11 cellular contexts compared by ENCODE assay signal in genomic region chr2:20618886-20619521, GRCh38. TPM values are rescaled to one million over a fixed set of nuclear protein-coding genes. Genes with fewer than 3 reads are reported as not detected.
A peak's percentile ranks its signal among the peaks of the same experiment; 100 is the strongest.
DNase-seq lines count a peak whose midpoint lies in the region; ATAC-seq and TF ChIP-seq lines count a peak whose summit lies in the region.
"Had no signal": no experiment of that assay in that cellular context is flagged by ENCODE, and none has a peak within 500 bp of the region (broad histone marks: within the 10 kb centered on the region; RNA-seq: fewer than 3 reads in every experiment).

No MANE protein-coding gene starts in this region.

- H3K9me3 ChIP-seq in SJSA1 (replicated peaks) (no peaks in the 10 kb centered on the region), gastroesophageal sphincter (no peaks in the 10 kb centered on the region), thoracic aorta (no peaks in the 10 kb centered on the region)
- H3K9me3 ChIP-seq: Caco-2 had no signal

- H3K36me3 Mint-ChIP-seq in nephron (ENCODE audit: low read depth) = peaks cover 11% of the 10 kb centered on the region

- TF ChIP-seq EP300 in gastroesophageal sphincter (IDR thresholded peaks at IDR 0.05) = no peak

- H3K4me1 ChIP-seq in SJSA1 (replicated peaks) (peaks cover 42% of the 10 kb centered on the region), gastroesophageal sphincter (peaks cover 20 to 99% (median 64%) of the 10 kb centered on the region in 3 donors), thoracic aorta (ENCODE audit: control insufficient read depth in 1 of 2, low read depth in 2 of 2) (peaks cover 37 to 73% of the 10 kb centered on the region in 2 donors)
- H3K4me1 ChIP-seq: Caco-2 had no signal

- ATAC-seq in gastroesophageal sphincter = no peak
- no peak for ATAC-seq in thoracic aorta (ENCODE audit: insufficient number of reproducible peaks, low FRiP score, low read depth)
- no peak for ATAC-seq in GM19023 (IDR thresholded peaks at IDR 0.05; ENCODE audit: unreplicated experiment)
- no peak for ATAC-seq in GM21515 (IDR thresholded peaks at IDR 0.05; ENCODE audit: unreplicated experiment)

- WGBS in gastroesophageal sphincter (ENCODE audit: low coverage in 1 of 2), 2 donors = 77 to 80% methylated on average over 1 to 7 of the region's 15 CpGs

- no peak overlapping the region for H3K4me3 Mint-ChIP-seq in nephron
- H3K4me3 Mint-ChIP-seq: T-helper 2 cell treated with Interferon-gamma antibody and Interleukin-4, amounts not matched to agents 5 μg/mL and 100 μg/mL, for 36 hours had no signal

- DNase-seq in SJSA1 (ENCODE audit: low read depth in 1 of 2, low spot score in 2 of 2) = no peak
- DNase-seq in thoracic aorta (ENCODE audit: low spot score) = no peak
- no peak for DNase-seq in DMS114 treated with DMSO at 0.1 percent for 48 hours (lab: John Stamatoyannopoulos, UW; ENCODE audit: unreplicated experiment)
- no peak for DNase-seq in NCI-H2227 (lab: John Stamatoyannopoulos, UW; ENCODE audit: unreplicated experiment)
- DNase-seq: small intestine had no signal

- TF ChIP-seq POLR2A in gastroesophageal sphincter (IDR thresholded peaks at IDR 0.05) = no peak

- no peak overlapping the region for H3K4me3 ChIP-seq in SJSA1
- H3K4me3 ChIP-seq in gastroesophageal sphincter = peak overlapping the region in 1 of 2 donors; percentile 1
- H3K4me3 ChIP-seq in thoracic aorta = peak overlapping the region; percentile 34

- H3K4me1 Mint-ChIP-seq in nephron = peaks cover 61% of the 10 kb centered on the region

- H3K36me3 ChIP-seq in SJSA1 (peaks cover 9% of the 10 kb centered on the region), gastroesophageal sphincter (peaks cover 0 to 46% of the 10 kb centered on the region in 2 donors), thoracic aorta (peaks cover 32% of the 10 kb centered on the region)

- H3K9me3 Mint-ChIP-seq in nephron = no peaks in the 10 kb centered on the region
- H3K9me3 Mint-ChIP-seq: T-helper 2 cell treated with Interferon-gamma antibody and Interleukin-4, amounts not matched to agents 5 μg/mL and 100 μg/mL, for 36 hours had no signal

- peak overlapping the region; percentile 45 to 91 (median 90) for H3K27ac Mint-ChIP-seq in nephron
- H3K27ac Mint-ChIP-seq: T-helper 2 cell treated with Interferon-gamma antibody and Interleukin-4, amounts not matched to agents 5 μg/mL and 100 μg/mL, for 36 hours had no signal

- no peaks in the 10 kb centered on the region for H3K27me3 ChIP-seq in SJSA1 (replicated peaks)
- H3K27me3 ChIP-seq in gastroesophageal sphincter = no peaks in the 10 kb centered on the region
- no peaks in the 10 kb centered on the region for H3K27me3 ChIP-seq in thoracic aorta (replicated peaks; ENCODE audit: insufficient read depth)

- H3K27ac ChIP-seq in SJSA1 (peak overlapping the region; percentile 84), gastroesophageal sphincter (peak overlapping the region; percentile 89 to 99 (median 98)), thoracic aorta (peak overlapping the region; percentile 99)

- TF ChIP-seq CTCF in gastroesophageal sphincter (IDR thresholded peaks at IDR 0.05) (no peak), nephron (IDR thresholded peaks at IDR 0.05; ENCODE audit: unreplicated experiment in 3 of 3) (no peak), thoracic aorta (IDR thresholded peaks at IDR 0.05) (no peak)

- peaks cover 8% of the 10 kb centered on the region for H3K27me3 Mint-ChIP-seq in nephron (ENCODE audit: low read depth)

RNA-seq across cellular contexts. Expression of gene HS1BP3, which starts 31.9 kb away (rescaled TPM):
- total RNA-seq in SJSA1 (2014; rRNA removed; shearing (Covaris generic)) = 17.2 and 32.3 TPM in 2 replicates
- total RNA-seq in gastroesophageal sphincter (10 to 100 TPM; 42.8 to 89.1 (median 61.4) TPM), thoracic aorta (10 to 100 TPM; 40.7 to 65.8 TPM)

RNA-seq across cellular contexts. Expression of gene GDF7, which starts 47.9 kb away (rescaled TPM):
- total RNA-seq in SJSA1 (2014; rRNA removed; shearing (Covaris generic)) = 0.03 TPM in 1 of 2 replicates, not detected in the other
- total RNA-seq in gastroesophageal sphincter (10 to 100 TPM in 3 of 4 donors, 1 to 10 TPM in 1; 1.2 to 19.9 (median 15.3) TPM), thoracic aorta (10 to 100 TPM; 39.7 to 40.7 TPM)
